ENCODE assay signal across 25 cellular contexts in genomic region chr18:31643003-31643402, GRCh38. TPM values are rescaled to one million over a fixed set of nuclear protein-coding genes. Genes with fewer than 3 reads are reported as not detected.
DNase-seq lines count a peak whose midpoint lies in the region; ATAC-seq, FAIRE-seq and TF ChIP-seq lines count a peak whose summit lies in the region.
"Had no signal": no experiment of that assay in that cellular context is flagged by ENCODE, and none has a peak within 500 bp of the region (broad histone marks: within the 10 kb centered on the region; RNA-seq: fewer than 3 reads in every experiment).

No MANE protein-coding gene starts in this region.

- peaks cover 22% of the 10 kb centered on the region for H3K36me3 Mint-ChIP-seq in nephron progenitor cell (ENCODE audit: low read depth)
- H3K36me3 Mint-ChIP-seq: CD4-positive, CD25-positive, alpha-beta regulatory T cell had no signal

- in situ Hi-C loops in brain microvascular endothelial cell (cut with HindIII; ENCODE audit: low pct_ligation_motif_present, low sequenced_read_pairs) = no loop called here

- TF ChIP-seq POLR2A in A549 (IDR thresholded peaks at IDR 0.05; ENCODE audit: low read length) = no peak

- TF ChIP-seq CTCF in A549 (IDR thresholded peaks at IDR 0.05) (no peak), cardiac fibroblast (IDR thresholded peaks at IDR 0.05; ENCODE audit: low read depth, low read length) (no peak), foreskin keratinocyte (conservative IDR thresholded peaks at IDR 0.05) (no peak), GM20000 (IDR thresholded peaks at IDR 0.05; ENCODE audit: extremely low read depth, missing control alignments) (no peak), nephron progenitor cell (IDR thresholded peaks at IDR 0.05) (no peak), brain microvascular endothelial cell (IDR thresholded peaks at IDR 0.05; ENCODE audit: low read depth, low read length, missing control alignments) (no peak)

- no peak for TF ChIP-seq EP300 in A549 (IDR thresholded peaks at IDR 0.05)

- FAIRE-seq in A549 (lab: Jason Lieb, UNC) = no peak
- FAIRE-seq: GM19239 had no signal

- peaks cover 12% of the 10 kb centered on the region for H3K4me1 Mint-ChIP-seq in nephron progenitor cell

- H3K36me3 ChIP-seq in brain microvascular endothelial cell (replicated peaks) = no peaks in the 10 kb centered on the region
- H3K36me3 ChIP-seq: BE2C, SJCRH30 had no signal

- 0 out of 3 replicates have a peak overlapping the region, but pooled peaks have one; percentile 4 for H3K4me2 ChIP-seq in A549
- H3K4me2 ChIP-seq: PC-9 had no signal

- no peaks in the 10 kb centered on the region for H3K27me3 Mint-ChIP-seq in nephron progenitor cell (ENCODE audit: low read depth, poor library complexity)

- DNase-seq in A549 (ENCODE audit: low read depth in 1 of 2, low spot score in 1 of 2) (no peak), NCI-H226 (peak; percentile 21), cardiac fibroblast (ENCODE audit: low read depth in 2 of 2) (peak; percentile 12 to 35), foreskin keratinocyte (peak; percentile 44 to 71), GM20000 (ENCODE audit: low spot score) (no peak), nephron progenitor cell (no peak), brain microvascular endothelial cell (no peak)
- DNase-seq: 8988T; BE2C; CD4-positive, CD25-positive, alpha-beta regulatory T cell; COR-L47; DMS 273 treated with DMSO at 0.1 percent for 48 hours; DND-41; KG1; NCI-H1417; NCI-H187; NCI-H2107; NCI-H2227 treated with DMSO at 0.1 percent for 48 hours; NCI-H524 treated with DMSO at 0.1 percent for 48 hours; PC-9; SJCRH30 had no signal

- H3K4me3 ChIP-seq in A549 (no peak overlapping the region), cardiac fibroblast (replicated peaks in 1 of 2; ENCODE audit: low read depth in 2 of 2, low read length in 2 of 2) (no peak overlapping the region), brain microvascular endothelial cell (ENCODE audit: low read depth, low read length) (no peak overlapping the region)
- H3K4me3 ChIP-seq: PC-9, SJCRH30 had no signal

- H3K9me3 ChIP-seq in A549 = no peaks in the 10 kb centered on the region
- H3K9me3 ChIP-seq: BE2C, SJCRH30 had no signal

- 81% methylated on average over 4 of the region's 4 CpGs for WGBS in A549 (ENCODE audit: missing lambda C conversion rate)

- no peak for TF ChIP-seq RAD21 in A549 (conservative IDR thresholded peaks at IDR 0.05 in 1 of 2, IDR thresholded peaks at IDR 0.05 in 1 of 2)

- H3K27ac ChIP-seq in A549 (no peak overlapping the region), foreskin keratinocyte (peak overlapping the region; percentile 38), brain microvascular endothelial cell (no peak overlapping the region)
- H3K27ac ChIP-seq: PC-9, SJCRH30 had no signal

- no peaks in the 10 kb centered on the region for H3K9me3 Mint-ChIP-seq in nephron progenitor cell
- H3K9me3 Mint-ChIP-seq: CD4-positive, CD25-positive, alpha-beta regulatory T cell had no signal

- CTCF ChIA-PET in A549 (lab: Yijun Ruan, JAX) = no interaction called here

- POLR2A ChIA-PET in A549 (lab: Yijun Ruan, JAX) = no interaction called here

- no peak overlapping the region for H3K27ac Mint-ChIP-seq in nephron progenitor cell
- H3K27ac Mint-ChIP-seq: CD4-positive, CD25-positive, alpha-beta regulatory T cell had no signal

- H3K4me1 ChIP-seq in A549 = peaks cover 17% of the 10 kb centered on the region
- H3K4me1 ChIP-seq in foreskin keratinocyte = peaks cover 16% of the 10 kb centered on the region
- H3K4me1 ChIP-seq: BE2C, SJCRH30 had no signal

- H3K27me3 ChIP-seq in foreskin keratinocyte = no peaks in the 10 kb centered on the region
- no peaks in the 10 kb centered on the region for H3K27me3 ChIP-seq in brain microvascular endothelial cell (replicated peaks)
- H3K27me3 ChIP-seq: BE2C, SJCRH30 had no signal

- ATAC-seq in A549 (no peak), foreskin keratinocyte (peak; percentile 84), HG03354 (IDR thresholded peaks at IDR 0.05; ENCODE audit: poor library complexity, severe bottlenecking, unreplicated experiment) (no peak)

- H3K4me3 Mint-ChIP-seq in nephron progenitor cell = no peak overlapping the region
- H3K4me3 Mint-ChIP-seq: CD4-positive, CD25-positive, alpha-beta regulatory T cell had no signal

TF ChIP-seq in A549, 52 proteins besides CTCF, POLR2A, EP300 and RAD21 (continues in another document):
- no peak for TF ChIP-seq REST (IDR thresholded peaks at IDR 0.05)
- TF ChIP-seq POLR2AphosphoS2 (conservative IDR thresholded peaks at IDR 0.05; ENCODE audit: low read length) = no peak
- no peak for TF ChIP-seq NR3C1 (IDR thresholded peaks at IDR 0.05)
- no peak for TF ChIP-seq CEBPB (IDR thresholded peaks at IDR 0.05)
- no peak for TF ChIP-seq EHF (CRISPR knock-in tag; IDR thresholded peaks at IDR 0.05)
- TF ChIP-seq ZC3H11A (IDR thresholded peaks at IDR 0.05) = no peak
- TF ChIP-seq MAX (IDR thresholded peaks at IDR 0.05) = no peak
- no peak for TF ChIP-seq CBX8 (IDR thresholded peaks at IDR 0.05)
- no peak for TF ChIP-seq HMGXB4 (CRISPR knock-in tag; IDR thresholded peaks at IDR 0.05; ENCODE audit: borderline replicate concordance)
- TF ChIP-seq GATA3 (IDR thresholded peaks at IDR 0.05; ENCODE audit: borderline replicate concordance) = no peak
- TF ChIP-seq FOXS1 (CRISPR knock-in tag; IDR thresholded peaks at IDR 0.05) = no peak
- TF ChIP-seq RARB (CRISPR knock-in tag; IDR thresholded peaks at IDR 0.05) = no peak
- no peak for TF ChIP-seq PBX3 (IDR thresholded peaks at IDR 0.05)
- TF ChIP-seq ESRRA (IDR thresholded peaks at IDR 0.05; ENCODE audit: borderline replicate concordance, low read length) = no peak

RNA-seq across cellular contexts. Expression of gene B4GALT6, which starts 41.4 kb away (rescaled TPM):
- polyA plus RNA-seq in A549 (2011; rRNA removed) = 12.8 TPM in 2 replicates
- 1.9 and 2.0 TPM in 2 replicates for polyA plus RNA-seq in A549 (2012; cell fraction: cytosol; rRNA removed)
- 1.2 and 1.8 TPM in 2 replicates for polyA plus RNA-seq in A549 (2012; cell fraction: nucleus; rRNA removed)
- 6.3 to 7.1 TPM (median 6.7 TPM) in 3 replicates for polyA plus RNA-seq in A549 (2017; fragmentation: RNase III; extraction: RNeasy Plus Mini Kit Qiagen cat#74134 plus additional on column Dnase treatment)
- 5.6 and 7.0 TPM in 2 replicates for polyA minus RNA-seq in A549 (2011; rRNA and poly(A)+ RNA removed)
- 7.8 and 8.3 TPM in 2 replicates for total RNA-seq in foreskin keratinocyte
- 1.8 and 2.3 TPM in 2 replicates for polyA plus RNA-seq in foreskin keratinocyte
- polyA plus RNA-seq: CD4-positive, CD25-positive, alpha-beta regulatory T cell had no signal

RNA-seq across cellular contexts. Expression of gene TTR, which starts 51.3 kb away (rescaled TPM):
- polyA plus RNA-seq in A549 (2011; rRNA removed) = 0.13 and 0.28 TPM in 2 replicates
- polyA plus RNA-seq in A549 (2012; cell fraction: cytosol; rRNA removed) = 0.07 TPM in 1 of 2 replicates, not detected in the other
- polyA plus RNA-seq in A549 (2012; cell fraction: nucleus; rRNA removed) = 0.05 TPM in 1 of 2 replicates, not detected in the other
- 0.11 to 0.18 TPM (median 0.12 TPM) in 3 replicates for polyA plus RNA-seq in A549 (2017; fragmentation: RNase III; extraction: RNeasy Plus Mini Kit Qiagen cat#74134 plus additional on column Dnase treatment)
- polyA minus RNA-seq in A549 (2011; rRNA and poly(A)+ RNA removed) = 0.58 TPM in 1 of 2 replicates, not detected in the other
- total RNA-seq in foreskin keratinocyte = not detected in 2 replicates
- not detected in 2 replicates for polyA plus RNA-seq in foreskin keratinocyte
- total RNA-seq: CD4-positive, CD25-positive, alpha-beta regulatory T cell; G401; H4; PC-9; SJCRH30 had no signal
- polyA plus RNA-seq: CD4-positive, CD25-positive, alpha-beta regulatory T cell had no signal

Comparison
In these comparisons a context has a peak if more than half of its experiments do, and no peak if none do; other contexts are left out.
1. DNase-seq: peak in NCI-H226 (single experiment), cardiac fibroblast (2 of 2) and foreskin keratinocyte (2 of 2); none in A549 (0 of 2), GM20000 (single experiment), nephron progenitor cell (single experiment) and brain microvascular endothelial cell (single experiment).